ENCODE assay signal across 8 cellular contexts in genomic region chr3:113745273-113746068, GRCh38. TPM values are rescaled to one million over a fixed set of nuclear protein-coding genes. Genes with fewer than 3 reads are reported as not detected.
DNase-seq lines count a peak whose midpoint lies in the region; ATAC-seq, FAIRE-seq and TF ChIP-seq lines count a peak whose summit lies in the region.

No MANE protein-coding gene starts in this region.

- peaks cover 27% of the 10 kb centered on the region for H4K20me1 ChIP-seq in HepG2 (ENCODE audit: insufficient read depth, low read length)

- H3K36me3 ChIP-seq in BE2C, result peaks cover 8% of the 10 kb centered on the region
- H3K36me3 ChIP-seq in HepG2 (replicated peaks in 1 of 2; ENCODE audit: control insufficient read depth in 1 of 2, insufficient read depth in 2 of 2, low read length in 2 of 2), result no peaks in the 10 kb centered on the region; a peak in 1 of 5 replicates

- peaks cover 59% of the 10 kb centered on the region for H3K4me1 Mint-ChIP-seq in dendritic cell treated with granulocyte-macrophage colony-stimulating factor and Interleukin-4, amounts not matched to agents 40 ng/mL and 50 ng/mL, for 4 days (ENCODE audit: low read depth)

- TF ChIP-seq CTCF in BE2C (IDR thresholded peaks at IDR 0.05; ENCODE audit: low read depth, low read length), result peak; percentile 79
- peak; percentile 90 for TF ChIP-seq CTCF in HepG2 (CRISPR knock-in tag; IDR thresholded peaks at IDR 0.05)

- TF ChIP-seq EP300 in HepG2 (IDR thresholded peaks at IDR 0.05; ENCODE audit: low read depth in 2 of 2, low read length in 2 of 2), result 0 out of 4 replicates have a peak, but pooled peaks of 1 of the 2 experiments have one; percentile 5
- no peak for TF ChIP-seq EP300 in HepG2 (CRISPR knock-in tag; IDR thresholded peaks at IDR 0.05; ENCODE audit: borderline replicate concordance)

- DNase-seq in BE2C (peak; percentile 75), NCI-H69 (lab: John Stamatoyannopoulos, UW) (peak; percentile 81), HepG2 (ENCODE audit: low spot score) (peak; percentile 79)
- peak; percentile 74 for DNase-seq in activated CD4-positive, alpha-beta T cell treated with anti-CD3 and anti-CD28 coated beads, Interleukin-2, amount 50 U/mL, for 1 hour
- peak; percentile 62 to 87 for DNase-seq in stimulated activated CD4-positive, alpha-beta T cell treated with anti-CD3 and anti-CD28 coated beads, Interleukin-4, amount 100 ng/mL, for 4 hours

- H3K4me3 ChIP-seq in BE2C (ENCODE audit: low read depth, low read length) (peak overlapping the region; percentile 94), HepG2 (replicated peaks in 1 of 3; ENCODE audit: insufficient read depth in 1 of 3, low read depth in 2 of 3, low read length in 3 of 3) (peak overlapping the region; percentile 92 to 100 (median 97))

- peak; percentile 62 for ATAC-seq in GM19395 (IDR thresholded peaks at IDR 0.05; ENCODE audit: unreplicated experiment)
- ATAC-seq in HG03558 (IDR thresholded peaks at IDR 0.05; ENCODE audit: extremely low read depth, unreplicated experiment), result peak; percentile 45
- peak; percentile 73 for ATAC-seq in HepG2

- no peak overlapping the region for H2AFZ ChIP-seq in HepG2 (ENCODE audit: low read length)

- H3K27me3 ChIP-seq in BE2C (no peaks in the 10 kb centered on the region), HepG2 (ENCODE audit: control insufficient read depth in 1 of 2, insufficient read depth in 2 of 2, low read length in 2 of 2) (no peaks in the 10 kb centered on the region; a peak in 1 of 5 replicates)

- FAIRE-seq in HepG2 (lab: Jason Lieb, UNC), result peak; percentile 94

- in situ Hi-C loops in HepG2 (cut with HindIII; ENCODE audit: extremely low pct_ligation_motif_present, low pct_unique_long_range_greater_than_20kb), result loop anchor here (10.0 kb wide), 1 partner anchor 89 kb away; the partner anchor contains the start of gene GRAMD1C

- BruUV-seq in HepG2 (replicated peaks; lab: Mats Ljungman, UMichigan), result no TSS peak

- H3K4me1 ChIP-seq in BE2C, result no peaks in the 10 kb centered on the region; the same call in 1 of the 2 replicates
- H3K4me1 ChIP-seq in HepG2 (ENCODE audit: insufficient read depth, low read length), result peaks cover 60% of the 10 kb centered on the region

- WGBS in HepG2 (ENCODE audit: low lambda C conversion rate), result 1% methylated on average over 28 of the region's 49 CpGs

- 0 out of 2 replicates have a peak, but pooled peaks have one; percentile 21 for TF ChIP-seq RAD21 in HepG2 (CRISPR knock-in tag; IDR thresholded peaks at IDR 0.05)

- peak overlapping the region; percentile 100 for H3K27ac Mint-ChIP-seq in dendritic cell treated with granulocyte-macrophage colony-stimulating factor and Interleukin-4, amounts not matched to agents 40 ng/mL and 50 ng/mL, for 4 days

- H3K27me3 Mint-ChIP-seq in dendritic cell treated with granulocyte-macrophage colony-stimulating factor and Interleukin-4, amounts not matched to agents 40 ng/mL and 50 ng/mL, for 4 days, result no peaks in the 10 kb centered on the region

- CTCF ChIA-PET in HepG2 (lab: Yijun Ruan, JAX; ENCODE audit: low intra/inter-chr PET ratio, low total read pairs), result interaction anchor here (0.6 to 2.1 kb wide), 3 partner anchors 9 to 286 kb away, joined by 3 to 20 read pairs (median 4); no protein-coding TSS in a partner anchor

- H3K9me3 Mint-ChIP-seq in dendritic cell treated with granulocyte-macrophage colony-stimulating factor and Interleukin-4, amounts not matched to agents 40 ng/mL and 50 ng/mL, for 4 days, result no peaks in the 10 kb centered on the region

- TF ChIP-seq POLR2A in HepG2 (IDR thresholded peaks at IDR 0.05; ENCODE audit: insufficient read depth in 1 of 2, low read depth in 2 of 2, low read length in 2 of 2), result 0 out of 4 replicates have a peak, but pooled peaks of 1 of the 2 experiments have one; percentile 10

- peak overlapping the region; percentile 97 for H3K4me2 ChIP-seq in HepG2 (ENCODE audit: low read depth, low read length)

- peaks cover 89% of the 10 kb centered on the region for H3K79me2 ChIP-seq in HepG2 (ENCODE audit: insufficient read depth, low read length)

- intact Hi-C loops in dendritic cell treated with granulocyte-macrophage colony-stimulating factor and Interleukin-4, amounts not matched to agents 40 ng/mL and 50 ng/mL, for 4 days (cut with micrococcal nuclease), result loop anchor here (1.0 to 10.0 kb wide), 7 partner anchors 8 to 1399 kb away; partner anchors contain the start of genes CCDC191, QTRT2, USF3 and ZBTB20
- intact Hi-C loops in HepG2 (cut with micrococcal nuclease; ENCODE audit: unreplicated experiment), result loop anchor here (1.0 to 10.0 kb wide), 7 partner anchors 9 to 311 kb away; partner anchors contain the start of genes CCDC191, QTRT2 and USF3

- H3K9me3 ChIP-seq in BE2C (no peaks in the 10 kb centered on the region), HepG2 (ENCODE audit: low read length) (no peaks in the 10 kb centered on the region)

- peaks cover 27% of the 10 kb centered on the region for H3K36me3 Mint-ChIP-seq in dendritic cell treated with granulocyte-macrophage colony-stimulating factor and Interleukin-4, amounts not matched to agents 40 ng/mL and 50 ng/mL, for 4 days (ENCODE audit: low read depth)

- peak overlapping the region; percentile 98 for H3K9ac ChIP-seq in HepG2 (ENCODE audit: insufficient read depth, low read depth, low read length)

- POLR2A ChIA-PET in HepG2 (lab: Yijun Ruan, JAX), result interaction anchor here (0.8 to 4.0 kb wide), 7 partner anchors 22 to 726 kb away, joined by 3 to 22 read pairs (median 3); partner anchors contain the start of genes CCDC191, SPICE1 and USF3

- peak overlapping the region; percentile 85 for H3K4me3 Mint-ChIP-seq in dendritic cell treated with granulocyte-macrophage colony-stimulating factor and Interleukin-4, amounts not matched to agents 40 ng/mL and 50 ng/mL, for 4 days

- H3K27ac ChIP-seq in HepG2 (ENCODE audit: extremely low read length, insufficient read depth, low read length), result peak overlapping the region; percentile 100

RNA-seq across cellular contexts. Expression of gene NAA50, which starts 0.6 kb away (rescaled TPM):
- 115 TPM for polyA plus RNA-seq in BE2C (2012; ENCODE audit: insufficient read depth, insufficient read length, low read depth)
- total RNA-seq in HepG2 (2016; rRNA removed; fragmentation: Illumina TruSeq; extraction: Trizol), result 233 and 352 TPM in 2 replicates
- total RNA-seq in HepG2 (2016; cell fraction: cytosol; rRNA removed; fragmentation: Illumina TruSeq; extraction: Trizol; ENCODE audit: low read depth), result 12.6 and 14.6 TPM in 2 replicates
- 240 and 363 TPM in 2 replicates for total RNA-seq in HepG2 (2016; cell fraction: insoluble cytoplasmic fraction; rRNA removed; fragmentation: Illumina TruSeq; extraction: Trizol)
- 93.6 and 101 TPM in 2 replicates for total RNA-seq in HepG2 (2016; cell fraction: membrane; rRNA removed; fragmentation: Illumina TruSeq; extraction: Trizol)
- 92.1 and 103 TPM in 2 replicates for total RNA-seq in HepG2 (2016; cell fraction: nucleus; rRNA removed; fragmentation: Illumina TruSeq; extraction: Trizol)
- 30.2 and 30.3 TPM in 2 replicates for polyA plus RNA-seq in HepG2 (2011; rRNA removed)
- polyA plus RNA-seq in HepG2 (2011; cell fraction: cytosol; rRNA removed), result 28.8 and 35.6 TPM in 2 replicates
- polyA plus RNA-seq in HepG2 (2011; cell fraction: nucleus; rRNA removed), result 19.7 and 21.7 TPM in 2 replicates
- polyA plus RNA-seq in HepG2 (2012), result 89.2 and 99.4 TPM in 2 replicates
- 12.6 and 13.9 TPM in 2 replicates for polyA plus RNA-seq in HepG2 (2016; cell fraction: cytosol; fragmentation: Illumina TruSeq; extraction: Trizol; ENCODE audit: low read depth)
- polyA plus RNA-seq in HepG2 (2016; cell fraction: insoluble cytoplasmic fraction; fragmentation: Illumina TruSeq; extraction: Trizol; ENCODE audit: low read depth), result 253 and 261 TPM in 2 replicates
- polyA plus RNA-seq in HepG2 (2016; cell fraction: membrane; fragmentation: Illumina TruSeq; extraction: Trizol; ENCODE audit: low read depth), result 48.2 and 51.0 TPM in 2 replicates
- polyA plus RNA-seq in HepG2 (2016; cell fraction: nucleus; fragmentation: Illumina TruSeq; extraction: Trizol; ENCODE audit: insufficient read depth, low read depth), result 111 TPM in 2 replicates
- 32.6 and 46.0 TPM in 2 replicates for polyA minus RNA-seq in HepG2 (2011; rRNA and poly(A)+ RNA removed; ENCODE audit: low replicate concordance)
- polyA minus RNA-seq in HepG2 (2011; cell fraction: cytosol; rRNA and poly(A)+ RNA removed), result 49.0 and 66.5 TPM in 2 replicates
- 21.6 and 26.0 TPM in 2 replicates for polyA minus RNA-seq in HepG2 (2011; cell fraction: nucleus; rRNA and poly(A)+ RNA removed)

RNA-seq across cellular contexts. Expression of gene ATP6V1A, which starts 1.4 kb away (rescaled TPM):
- polyA plus RNA-seq in BE2C (2012; ENCODE audit: insufficient read depth, insufficient read length, low read depth), result 24.4 TPM
- total RNA-seq in HepG2 (2016; rRNA removed; fragmentation: Illumina TruSeq; extraction: Trizol), result 95.1 and 171 TPM in 2 replicates
- total RNA-seq in HepG2 (2016; cell fraction: cytosol; rRNA removed; fragmentation: Illumina TruSeq; extraction: Trizol; ENCODE audit: low read depth), result 4.1 and 4.6 TPM in 2 replicates
- 94.7 and 166 TPM in 2 replicates for total RNA-seq in HepG2 (2016; cell fraction: insoluble cytoplasmic fraction; rRNA removed; fragmentation: Illumina TruSeq; extraction: Trizol)
- total RNA-seq in HepG2 (2016; cell fraction: membrane; rRNA removed; fragmentation: Illumina TruSeq; extraction: Trizol), result 18.8 and 23.0 TPM in 2 replicates
- 48.7 and 55.1 TPM in 2 replicates for total RNA-seq in HepG2 (2016; cell fraction: nucleus; rRNA removed; fragmentation: Illumina TruSeq; extraction: Trizol)
- 21.7 and 23.4 TPM in 2 replicates for polyA plus RNA-seq in HepG2 (2011; rRNA removed)
- 10.7 and 17.6 TPM in 2 replicates for polyA plus RNA-seq in HepG2 (2011; cell fraction: cytosol; rRNA removed)
- polyA plus RNA-seq in HepG2 (2011; cell fraction: nucleus; rRNA removed), result 4.8 and 6.2 TPM in 2 replicates
- polyA plus RNA-seq in HepG2 (2012), result 17.0 and 26.8 TPM in 2 replicates
- polyA plus RNA-seq in HepG2 (2016; cell fraction: cytosol; fragmentation: Illumina TruSeq; extraction: Trizol; ENCODE audit: low read depth), result 1.5 TPM in 2 replicates
- 61.1 and 63.7 TPM in 2 replicates for polyA plus RNA-seq in HepG2 (2016; cell fraction: insoluble cytoplasmic fraction; fragmentation: Illumina TruSeq; extraction: Trizol; ENCODE audit: low read depth)
- polyA plus RNA-seq in HepG2 (2016; cell fraction: membrane; fragmentation: Illumina TruSeq; extraction: Trizol; ENCODE audit: low read depth), result 5.9 and 6.6 TPM in 2 replicates
- 37.6 and 38.2 TPM in 2 replicates for polyA plus RNA-seq in HepG2 (2016; cell fraction: nucleus; fragmentation: Illumina TruSeq; extraction: Trizol; ENCODE audit: insufficient read depth, low read depth)
- 33.3 and 77.8 TPM in 2 replicates for polyA minus RNA-seq in HepG2 (2011; rRNA and poly(A)+ RNA removed; ENCODE audit: low replicate concordance)
- 39.8 and 40.8 TPM in 2 replicates for polyA minus RNA-seq in HepG2 (2011; cell fraction: cytosol; rRNA and poly(A)+ RNA removed)
- 19.3 and 28.3 TPM in 2 replicates for polyA minus RNA-seq in HepG2 (2011; cell fraction: nucleus; rRNA and poly(A)+ RNA removed)

RNA-seq across cellular contexts. Expression of gene USF3, which starts 49.0 kb away (rescaled TPM):
- 3.8 TPM for polyA plus RNA-seq in BE2C (2012; ENCODE audit: insufficient read depth, insufficient read length, low read depth)
- 6.3 and 13.3 TPM in 2 replicates for total RNA-seq in HepG2 (2016; rRNA removed; fragmentation: Illumina TruSeq; extraction: Trizol)
- total RNA-seq in HepG2 (2016; cell fraction: cytosol; rRNA removed; fragmentation: Illumina TruSeq; extraction: Trizol; ENCODE audit: low read depth), result 0.81 and 1.1 TPM in 2 replicates
- total RNA-seq in HepG2 (2016; cell fraction: insoluble cytoplasmic fraction; rRNA removed; fragmentation: Illumina TruSeq; extraction: Trizol), result 6.2 and 13.4 TPM in 2 replicates
- total RNA-seq in HepG2 (2016; cell fraction: membrane; rRNA removed; fragmentation: Illumina TruSeq; extraction: Trizol), result 3.6 and 3.8 TPM in 2 replicates
- total RNA-seq in HepG2 (2016; cell fraction: nucleus; rRNA removed; fragmentation: Illumina TruSeq; extraction: Trizol), result 8.1 and 8.9 TPM in 2 replicates
- 10.9 and 15.2 TPM in 2 replicates for polyA plus RNA-seq in HepG2 (2011; rRNA removed)
- 7.1 and 10.4 TPM in 2 replicates for polyA plus RNA-seq in HepG2 (2011; cell fraction: cytosol; rRNA removed)
- polyA plus RNA-seq in HepG2 (2011; cell fraction: nucleus; rRNA removed), result 6.2 and 6.7 TPM in 2 replicates
- 3.1 and 5.6 TPM in 2 replicates for polyA plus RNA-seq in HepG2 (2012)
- 0.45 and 0.46 TPM in 2 replicates for polyA plus RNA-seq in HepG2 (2016; cell fraction: cytosol; fragmentation: Illumina TruSeq; extraction: Trizol; ENCODE audit: low read depth)
- polyA plus RNA-seq in HepG2 (2016; cell fraction: insoluble cytoplasmic fraction; fragmentation: Illumina TruSeq; extraction: Trizol; ENCODE audit: low read depth), result 9.5 and 9.6 TPM in 2 replicates
- polyA plus RNA-seq in HepG2 (2016; cell fraction: membrane; fragmentation: Illumina TruSeq; extraction: Trizol; ENCODE audit: low read depth), result 1.2 and 1.5 TPM in 2 replicates
- 9.5 and 10.8 TPM in 2 replicates for polyA plus RNA-seq in HepG2 (2016; cell fraction: nucleus; fragmentation: Illumina TruSeq; extraction: Trizol; ENCODE audit: insufficient read depth, low read depth)
- 15.9 and 26.7 TPM in 2 replicates for polyA minus RNA-seq in HepG2 (2011; rRNA and poly(A)+ RNA removed; ENCODE audit: low replicate concordance)
- 14.4 and 15.1 TPM in 2 replicates for polyA minus RNA-seq in HepG2 (2011; cell fraction: cytosol; rRNA and poly(A)+ RNA removed)
- polyA minus RNA-seq in HepG2 (2011; cell fraction: nucleus; rRNA and poly(A)+ RNA removed), result 20.2 and 23.6 TPM in 2 replicates

Comparison
In these comparisons a context has a peak if more than half of its experiments do, and no peak if none do; other contexts are left out.
1. Peak in every context shown above with its lines: DNase-seq, ATAC-seq, H3K4me3 ChIP-seq and H3K27ac ChIP-seq.